Comparison of ENCODE assay signal across 21 cellular contexts in genomic region chr3:55252921-55253320, GRCh38.
"Had no signal": no experiment of that assay in that cellular context is flagged by ENCODE, and none has a peak within 500 bp of the region (broad histone marks: within the 10 kb centered on the region; RNA-seq: fewer than 3 reads in every experiment).

No MANE protein-coding gene starts in this region.

- H3K4me2 ChIP-seq: hepatocyte had no signal

- H2AFZ ChIP-seq: hepatocyte had no signal

- H3K27me3 ChIP-seq: breast epithelium, hepatocyte, ovary had no signal

- H3K36me3 ChIP-seq: breast epithelium, ovary had no signal

- H3K9me3 ChIP-seq: mucosa of descending colon, ovary, psoas muscle had no signal

- H3K27ac ChIP-seq: breast epithelium, coronary artery, hepatocyte, ovary, psoas muscle had no signal

- ATAC-seq: activated CD8-positive, alpha-beta T cell treated with anti-CD3 and anti-CD28 coated beads, Interleukin-2, amount 10 ng/mL, durations not matched to agents 7 days and 5 days; mucosa of descending colon; naive thymus-derived CD8-positive, alpha-beta T cell; psoas muscle; sciatic nerve; stimulated activated memory B cell treated with anti-CD40 and anti-IgM and Interleukin-4, amounts not matched to agents 10 μg/mL and 1 μg/mL and 100 μg/mL, for 72 hours had no signal

- H3K4me3 ChIP-seq: breast epithelium, coronary artery, hepatocyte, mucosa of descending colon, ovary, psoas muscle had no signal

- DNase-seq: activated CD4-positive, alpha-beta T cell treated with anti-CD3 and anti-CD28 coated beads, Interleukin-2, amount 10 ng/mL, durations not matched to agents 24 days and 14 days; activated CD8-positive, alpha-beta T cell treated with anti-CD3 and anti-CD28 coated beads, Interleukin-2, amount 10 ng/mL, durations not matched to agents 7 days and 5 days; activated naive CD4-positive, alpha-beta T cell treated with Interleukin-2 at 50 U/mL for 16 hours; activated naive CD8-positive, alpha-beta T cell treated with anti-CD3 and anti-CD28 coated beads, Interleukin-2, amount 10 ng/mL, durations not matched to agents 7 days and 5 days; activated T-cell treated with anti-CD3 and anti-CD28 coated beads, Interleukin-2, amount 50 U/mL, for 24 hours; anterior cingulate cortex; erythroblast; left cardiac atrium; mesenchymal stem cell; mucosa of descending colon; naive thymus-derived CD8-positive, alpha-beta T cell; ovary; psoas muscle; stimulated activated CD4-positive, alpha-beta T cell treated with anti-CD3 and anti-CD28 coated beads, Interleukin-4, amount 100 ng/mL, for 24 hours; T-helper 1 cell; T1000 had no signal

- H3K4me1 ChIP-seq: breast epithelium, psoas muscle had no signal
